In the genomic region with DNA sequence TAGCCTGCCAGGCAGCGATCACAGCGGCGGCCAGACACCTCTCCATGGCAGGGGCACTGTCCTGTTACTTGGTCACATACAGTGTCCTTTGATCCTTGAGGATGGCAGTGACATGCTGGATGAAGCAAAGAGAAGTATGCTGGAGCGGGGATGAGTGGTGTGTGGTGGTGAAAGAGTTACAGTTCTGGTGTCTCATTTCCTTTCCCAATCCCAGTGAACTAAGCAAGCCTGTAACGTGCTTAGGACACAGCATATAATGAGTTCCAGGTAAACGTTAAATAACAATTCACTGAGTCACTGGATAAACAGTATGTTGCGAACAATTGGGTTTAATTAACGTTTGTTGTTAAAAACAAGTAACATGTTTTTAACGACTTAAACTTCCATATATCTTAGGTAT, we compare ENCODE assay signal across 17 cellular contexts.
DNase-seq lines count a peak whose midpoint lies in the region; ATAC-seq, FAIRE-seq and TF ChIP-seq lines count a peak whose summit lies in the region.
"Had no signal": no experiment of that assay in that cellular context is flagged by ENCODE, and none has a peak within 500 bp of the region (broad histone marks: within the 10 kb centered on the region; RNA-seq: fewer than 3 reads in every experiment).

No MANE protein-coding gene starts in this region.

- in situ Hi-C loops in HepG2 (cut with HindIII; ENCODE audit: extremely low pct_ligation_motif_present, low pct_unique_long_range_greater_than_20kb): no loop called here

- H4K20me1 ChIP-seq in HepG2 (ENCODE audit: insufficient read depth, low read length): no peaks in the 10 kb centered on the region

- BruUV-seq in HepG2 (replicated peaks; lab: Mats Ljungman, UMichigan): no TSS peak

- CTCF ChIA-PET in HepG2 (lab: Yijun Ruan, JAX; ENCODE audit: low intra/inter-chr PET ratio, low total read pairs): no interaction called here

- no peaks in the 10 kb centered on the region for H3K36me3 ChIP-seq in HepG2 (replicated peaks in 1 of 2; ENCODE audit: control insufficient read depth in 1 of 2, insufficient read depth in 2 of 2, low read length in 2 of 2)
- H3K36me3 ChIP-seq in right lobe of liver: no peaks in the 10 kb centered on the region
- H3K36me3 ChIP-seq: MG63 had no signal

- intact Hi-C loops in HepG2 (cut with micrococcal nuclease; ENCODE audit: unreplicated experiment): no loop called here
- intact Hi-C loops in right lobe of liver (cut with DNase I): no loop called here
- intact Hi-C loops in left cardiac atrium (cut with DNase I): no loop called here

- TF ChIP-seq RAD21 in HepG2 (CRISPR knock-in tag; IDR thresholded peaks at IDR 0.05): no peak

- no peak overlapping the region for H3K27ac ChIP-seq in HepG2 (ENCODE audit: extremely low read length, insufficient read depth, low read length)
- no peak overlapping the region for H3K27ac ChIP-seq in right lobe of liver

- TF ChIP-seq CTCF in HepG2 (CRISPR knock-in tag; IDR thresholded peaks at IDR 0.05): no peak
- no peak for TF ChIP-seq CTCF in right lobe of liver (IDR thresholded peaks at IDR 0.05)

- FAIRE-seq in HepG2 (lab: Jason Lieb, UNC): no peak

- H2AFZ ChIP-seq in HepG2 (ENCODE audit: low read length): no peak overlapping the region

- H3K4me3 ChIP-seq in HepG2 (replicated peaks in 1 of 3; ENCODE audit: insufficient read depth in 1 of 3, low read depth in 2 of 3, low read length in 3 of 3) (0 out of 6 replicates have a peak overlapping the region, but pooled peaks of 1 of the 3 experiments have one; percentile 3), right lobe of liver (no peak overlapping the region)
- H3K4me3 ChIP-seq: MG63 had no signal

- TF ChIP-seq POLR2A in HepG2 (IDR thresholded peaks at IDR 0.05; ENCODE audit: insufficient read depth in 1 of 2, low read depth in 2 of 2, low read length in 2 of 2): no peak
- no peak for TF ChIP-seq POLR2A in right lobe of liver (IDR thresholded peaks at IDR 0.05)

- peak; percentile 38 for DNase-seq in HepG2 (ENCODE audit: low spot score)
- DNase-seq in right lobe of liver: no peak
- peak; percentile 16 for DNase-seq in SW480 (ENCODE audit: low spot score)
- DNase-seq in fibroblast of gingiva (ENCODE audit: low read depth): peak; percentile 40
- DNase-seq in left cardiac atrium: no peak
- DNase-seq in NCI-H69 (lab: John Stamatoyannopoulos, UW): no peak
- DNase-seq in globus pallidus (ENCODE audit: low spot score): no peak
- DNase-seq in NCI-H2107 (lab: John Stamatoyannopoulos, UW): no peak
- DNase-seq: 8988T, C1 segment of cervical spinal cord, DMS 273 treated with DMSO at 0.1 percent for 48 hours, H9, KBM-7, MG63, NCI-H1092 treated with DMSO at 0.1 percent for 48 hours, NCI-H1694 treated with DMSO at 0.1 percent for 48 hours, NCI-H2171 had no signal

- H3K4me2 ChIP-seq in HepG2 (ENCODE audit: low read depth, low read length): peak overlapping the region; percentile 41

- POLR2A ChIA-PET in HepG2 (lab: Yijun Ruan, JAX): no interaction called here

- no peaks in the 10 kb centered on the region for H3K9me3 ChIP-seq in HepG2 (ENCODE audit: low read length)
- H3K9me3 ChIP-seq in right lobe of liver: no peaks in the 10 kb centered on the region
- H3K9me3 ChIP-seq: MG63 had no signal

- H3K27me3 ChIP-seq in HepG2 (ENCODE audit: control insufficient read depth in 1 of 2, insufficient read depth in 2 of 2, low read length in 2 of 2) (peaks cover 0 to 11% of the 10 kb centered on the region in 2 experiments; a peak in 1 of 5 replicates), right lobe of liver (no peaks in the 10 kb centered on the region)
- H3K27me3 ChIP-seq: MG63 had no signal

- no peak overlapping the region for H3K9ac ChIP-seq in HepG2 (ENCODE audit: insufficient read depth, low read depth, low read length)

- no peak for TF ChIP-seq EP300 in HepG2 (IDR thresholded peaks at IDR 0.05; ENCODE audit: low read depth in 2 of 2, low read length in 2 of 2)
- TF ChIP-seq EP300 in HepG2 (CRISPR knock-in tag; IDR thresholded peaks at IDR 0.05; ENCODE audit: borderline replicate concordance): no peak

- ATAC-seq in HepG2 (peak; percentile 53; the same call in 2 of the 3 replicates), right lobe of liver (no peak), left cardiac atrium (no peak)

- H3K4me1 ChIP-seq in HepG2 (ENCODE audit: insufficient read depth, low read length): peaks cover 25% of the 10 kb centered on the region
- H3K4me1 ChIP-seq in right lobe of liver: no peaks in the 10 kb centered on the region

- no peaks in the 10 kb centered on the region for H3K79me2 ChIP-seq in HepG2 (ENCODE audit: insufficient read depth, low read length)

- 8% methylated on average over 9 of the region's 9 CpGs for WGBS in HepG2 (ENCODE audit: low lambda C conversion rate)
- WGBS in right lobe of liver (ENCODE audit: insufficient coverage, low coverage, low lambda C conversion rate, missing lambda C conversion rate): 74% methylated on average over 6 of the region's 9 CpGs

TF ChIP-seq in HepG2, 621 proteins besides CTCF, POLR2A, EP300 and RAD21:
- TF ChIP-seq JARID2 (CRISPR knock-in tag; IDR thresholded peaks at IDR 0.05; ENCODE audit: insufficient replicate concordance): no peak
- TF ChIP-seq, protein P1, sequence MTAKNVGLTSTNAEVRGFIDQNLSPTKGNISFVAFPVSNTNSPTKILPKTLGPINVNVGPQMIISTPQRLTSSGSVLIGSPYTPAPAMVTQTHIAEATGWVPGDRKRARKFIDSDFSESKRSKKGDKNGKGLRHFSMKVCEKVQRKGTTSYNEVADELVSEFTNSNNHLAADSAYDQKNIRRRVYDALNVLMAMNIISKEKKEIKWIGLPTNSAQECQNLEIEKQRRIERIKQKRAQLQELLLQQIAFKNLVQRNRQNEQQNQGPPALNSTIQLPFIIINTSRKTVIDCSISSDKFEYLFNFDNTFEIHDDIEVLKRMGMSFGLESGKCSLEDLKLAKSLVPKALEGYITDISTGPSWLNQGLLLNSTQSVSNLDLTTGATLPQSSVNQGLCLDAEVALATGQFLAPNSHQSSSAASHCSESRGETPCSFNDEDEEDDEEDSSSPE (CRISPR knock-in tag; IDR thresholded peaks at IDR 0.05): no peak
- TF ChIP-seq FOSL2 (CRISPR knock-in tag; IDR thresholded peaks at IDR 0.05): peak; percentile 28; the same call in 1 of the 2 replicates
- TF ChIP-seq ADNP (CRISPR knock-in tag; IDR thresholded peaks at IDR 0.05): no peak
- peak; percentile 86 for TF ChIP-seq ZNF652 (CRISPR knock-in tag; IDR thresholded peaks at IDR 0.05; ENCODE audit: borderline replicate concordance, low read depth)
- TF ChIP-seq U2AF2 (IDR thresholded peaks at IDR 0.05; ENCODE audit: low read depth, low read length): no peak

Comparison
In these comparisons a context has a peak if more than half of its experiments do, and no peak if none do; other contexts are left out.
1. DNase-seq: peak in HepG2 (single experiment), SW480 (single experiment) and fibroblast of gingiva (single experiment); none in right lobe of liver (0 of 3), left cardiac atrium (single experiment), NCI-H69 (single experiment), globus pallidus (single experiment) and NCI-H2107 (single experiment).